ENCODE assay signal across 8 cellular contexts in genomic region chr12:27243804-27244679, GRCh38. TPM values are rescaled to one million over a fixed set of nuclear protein-coding genes. Genes with fewer than 3 reads are reported as not detected.
A peak's percentile ranks its signal among the peaks of the same experiment; 100 is the strongest.
DNase-seq lines count a peak whose midpoint lies in the region; ATAC-seq and TF ChIP-seq lines count a peak whose summit lies in the region.

STK38L (plus strand) TSS chr12:27244286; CDS start chr12:27297721, 53,435 bp downstream.

- H3K4me3 Mint-ChIP-seq in HFFc6, result peak within 1 kb of the TSS; percentile 99

- peaks cover 4% of the 10 kb centered on the region; the same call in 1 of the 2 replicates for H3K36me3 Mint-ChIP-seq in HFFc6 (ENCODE audit: low read depth)
- peaks cover 14 to 16% of the 10 kb centered on the region in 2 donors for H3K36me3 Mint-ChIP-seq in activated naive CD4-positive, alpha-beta T cell treated with anti-CD3 and anti-CD28 coated beads, Interleukin-2, amount 50 U/mL, for 72 hours

- DNase-seq in GM10248 (ENCODE audit: extremely low spot score), result peak; percentile 95
- peak; percentile 91 for DNase-seq in HFFc6
- peak; percentile 98 for DNase-seq in NAMALWA (ENCODE audit: low spot score)
- peak; percentile 98 to 99 for DNase-seq in activated naive CD4-positive, alpha-beta T cell treated with anti-CD3 and anti-CD28 coated beads, Interleukin-2, amount 50 U/mL, for 72 hours (ENCODE audit: low spot score in 2 of 2)
- DNase-seq in glomerular endothelial cell (ENCODE audit: extremely low read depth, low read depth, low spot score), result peak; percentile 64
- peak; percentile 88 for DNase-seq in omental fat pad (ENCODE audit: low spot score)
- peak; percentile 98 for DNase-seq in testis

- intact Hi-C loops in testis (cut with DNase I; ENCODE audit: low total_unique reads), result no loop called here

- peak within 1 kb of the TSS; percentile 97 for H3K27ac Mint-ChIP-seq in HFFc6
- H3K27ac Mint-ChIP-seq in activated naive CD4-positive, alpha-beta T cell treated with anti-CD3 and anti-CD28 coated beads, Interleukin-2, amount 50 U/mL, for 72 hours, result peak within 1 kb of the TSS; percentile 96 to 98

- H3K4me1 Mint-ChIP-seq in HFFc6 (ENCODE audit: low read depth), result peaks cover 29% of the 10 kb centered on the region

- H3K4me3 ChIP-seq in testis, result peak within 1 kb of the TSS; percentile 87 to 88

- peak; percentile 85 for TF ChIP-seq POLR2A in testis (IDR thresholded peaks at IDR 0.05)

- CTCF ChIA-PET in GM10248 (lab: Yijun Ruan, JAX), result interaction anchor here (0.9 to 2.5 kb wide), 10 partner anchors 9 to 230 kb away, joined by 3 to 13 read pairs (median 4); partner anchors contain the start of gene TM7SF3

- no peaks in the 10 kb centered on the region for H3K27me3 ChIP-seq in testis

- no peaks in the 10 kb centered on the region for H3K36me3 ChIP-seq in testis (ENCODE audit: low read depth, missing control alignments)

- H3K4me1 ChIP-seq in testis, result peaks cover 11% of the 10 kb centered on the region

- no peaks in the 10 kb centered on the region; the same call in 1 of the 2 replicates for H3K27me3 Mint-ChIP-seq in HFFc6 (ENCODE audit: insufficient read depth)

- POLR2A ChIA-PET in GM10248 (lab: Yijun Ruan, JAX), result interaction anchor here (0.8 to 1.2 kb wide), 3 partner anchors 22 to 228 kb away, joined by 3 to 6 read pairs (median 4); no protein-coding TSS in a partner anchor

- ATAC-seq in SK-N-SH treated with all-trans-retinoic acid at 6 μM for 48 hours (peak; percentile 98), omental fat pad (ENCODE audit: low FRiP score) (peak; percentile 97)
- peak; percentile 86 to 96 for ATAC-seq in activated naive CD4-positive, alpha-beta T cell treated with anti-CD3 and anti-CD28 coated beads, Interleukin-2, amount 50 U/mL, for 72 hours

- H3K9me3 Mint-ChIP-seq in HFFc6, result no peaks in the 10 kb centered on the region
- H3K9me3 Mint-ChIP-seq in activated naive CD4-positive, alpha-beta T cell treated with anti-CD3 and anti-CD28 coated beads, Interleukin-2, amount 50 U/mL, for 72 hours, result peaks cover 5 to 7% of the 10 kb centered on the region in 2 donors

- TF ChIP-seq CTCF in GM10248 (IDR thresholded peaks at IDR 0.05; ENCODE audit: control extremely low read depth, extremely low read depth, low read depth, missing control alignments), result peak; percentile 18
- peak; percentile 63 for TF ChIP-seq CTCF in HFFc6 (IDR thresholded peaks at IDR 0.05)
- no peak for TF ChIP-seq CTCF in omental fat pad (IDR thresholded peaks at IDR 0.05)
- peak in 1 of 3 experiments; percentile 2 for TF ChIP-seq CTCF in testis (IDR thresholded peaks at IDR 0.05)

- H3K27ac ChIP-seq in testis, result peak within 1 kb of the TSS; percentile 85 to 93

- 5 to 6% methylated on average over 45 to 69 of the region's 69 CpGs for WGBS in testis, 2 donors

- H3K9me3 ChIP-seq in testis, result no peaks in the 10 kb centered on the region

TF ChIP-seq in SK-N-SH treated with all-trans-retinoic acid at 6 μM for 48 hours, 23 proteins besides CTCF, POLR2A, EP300 and RAD21:
- no peak for TF ChIP-seq ZNF565 (CRISPR knock-in tag; conservative IDR thresholded peaks at IDR 0.05; ENCODE audit: low read depth)
- TF ChIP-seq OSR1 (CRISPR knock-in tag; IDR thresholded peaks at IDR 0.05), result no peak
- no peak for TF ChIP-seq ZC3H10 (CRISPR knock-in tag; IDR thresholded peaks at IDR 0.05)
- no peak for TF ChIP-seq ZFP30 (CRISPR knock-in tag; IDR thresholded peaks at IDR 0.05)
- TF ChIP-seq ISL1 (CRISPR knock-in tag; IDR thresholded peaks at IDR 0.05), result no peak
- TF ChIP-seq CSDC2 (CRISPR knock-in tag; IDR thresholded peaks at IDR 0.05), result no peak
- no peak for TF ChIP-seq ZNF70 (CRISPR knock-in tag; IDR thresholded peaks at IDR 0.05)
- no peak for TF ChIP-seq ARNTL (CRISPR knock-in tag; IDR thresholded peaks at IDR 0.05; ENCODE audit: borderline replicate concordance, low read depth)
- no peak for TF ChIP-seq TCF4 (CRISPR knock-in tag; IDR thresholded peaks at IDR 0.05; ENCODE audit: borderline replicate concordance)
- TF ChIP-seq TSHZ2 (CRISPR knock-in tag; IDR thresholded peaks at IDR 0.05), result no peak
- no peak for TF ChIP-seq ZNF8 (CRISPR knock-in tag; IDR thresholded peaks at IDR 0.05)
- no peak for TF ChIP-seq TOX (CRISPR knock-in tag; IDR thresholded peaks at IDR 0.05; ENCODE audit: borderline replicate concordance)
- TF ChIP-seq GLIS3 (CRISPR knock-in tag; IDR thresholded peaks at IDR 0.05), result no peak
- TF ChIP-seq PPARA (CRISPR knock-in tag; IDR thresholded peaks at IDR 0.05; ENCODE audit: borderline replicate concordance), result no peak
- no peak for TF ChIP-seq POU6F1 (CRISPR knock-in tag; IDR thresholded peaks at IDR 0.05; ENCODE audit: borderline replicate concordance, low read depth)
- no peak for TF ChIP-seq CSRNP3 (CRISPR knock-in tag; IDR thresholded peaks at IDR 0.05)
- no peak for TF ChIP-seq RARB (CRISPR knock-in tag; IDR thresholded peaks at IDR 0.05)

RNA-seq across cellular contexts. Expression of gene STK38L, which starts in this region (rescaled TPM):
- 10 to 100 TPM in 4 of 6 experiments, 1 to 10 TPM in 2; 8.2 to 12.6 (median 10.9) TPM for total RNA-seq in HFFc6 (2021; fragmentation: NEBNext Ultra II Directional; extraction: Animal tissue kit (Norgen Biotek cat#: 25700))
- total RNA-seq in activated naive CD4-positive, alpha-beta T cell treated with anti-CD3 and anti-CD28 coated beads, Interleukin-2, amount 50 U/mL, for 72 hours, result 10 to 100 TPM; 28.0 to 29.4 TPM
- total RNA-seq in glomerular endothelial cell (14.4 and 24.9 TPM in 2 replicates), omental fat pad (10 to 100 TPM; 28.1 to 66.4 (median 46.5) TPM), testis (10 to 100 TPM; 41.5 to 43.1 TPM)
- 19.3 TPM for polyA plus RNA-seq in testis (ENCODE audit: insufficient read depth, low read depth, low replicate concordance)

Comparison
In these comparisons a context has a peak if more than half of its experiments do, and no peak if none do; other contexts are left out.
1. Peak in every context shown above with its lines: DNase-seq, ATAC-seq, H3K4me3 ChIP-seq and H3K27ac ChIP-seq.
2. CTCF ChIP-seq: peak in GM10248 (single experiment) and HFFc6 (single experiment); none in omental fat pad (0 of 3).